ENCODE assay signal across 8 cellular contexts in genomic region chr6:72619883-72620696, GRCh38. TPM values are rescaled to one million over a fixed set of nuclear protein-coding genes. Genes with fewer than 3 reads are reported as not detected.
DNase-seq lines count a peak whose midpoint lies in the region; ATAC-seq and TF ChIP-seq lines count a peak whose summit lies in the region.

No MANE protein-coding gene starts in this region.

- H3K27ac ChIP-seq in mammary epithelial cell (ENCODE audit: insufficient read depth, low read depth, low read length) (no peak overlapping the region), PC-9 (no peak overlapping the region)

- dilution Hi-C loops in mammary epithelial cell (cut with HindIII; ENCODE audit: low sequenced_read_pairs): loop anchor here (10.0 kb wide), 1 partner anchor 705 kb away; no protein-coding TSS in a partner anchor

- ATAC-seq in GM19455 (IDR thresholded peaks at IDR 0.05; ENCODE audit: unreplicated experiment): peak; percentile 46
- peak; percentile 47 for ATAC-seq in HG03558 (IDR thresholded peaks at IDR 0.05; ENCODE audit: extremely low read depth, unreplicated experiment)
- ATAC-seq in left lobe of liver: peak; percentile 38

- peaks cover 7% of the 10 kb centered on the region for H3K4me1 Mint-ChIP-seq in Caco-2 (ENCODE audit: low read depth, unreplicated experiment)

- H4K20me1 ChIP-seq in mammary epithelial cell (ENCODE audit: insufficient read depth, low read length) (no peaks in the 10 kb centered on the region), PC-9 (ENCODE audit: insufficient read depth) (no peaks in the 10 kb centered on the region)

- peak overlapping the region; percentile 61 for H3K4me3 Mint-ChIP-seq in Caco-2 (ENCODE audit: unreplicated experiment)

- H3K79me2 ChIP-seq in mammary epithelial cell (ENCODE audit: insufficient read depth, low read length): peaks cover 28% of the 10 kb centered on the region
- no peaks in the 10 kb centered on the region for H3K79me2 ChIP-seq in PC-9 (ENCODE audit: low read depth)

- no peaks in the 10 kb centered on the region for H3K9me3 Mint-ChIP-seq in Caco-2 (ENCODE audit: unreplicated experiment)

- no peak overlapping the region for H3K27ac Mint-ChIP-seq in Caco-2 (ENCODE audit: unreplicated experiment)

- H3K9me3 ChIP-seq in Caco-2 (no peaks in the 10 kb centered on the region), mammary epithelial cell (replicated peaks; ENCODE audit: insufficient read depth, low read length) (no peaks in the 10 kb centered on the region), PC-9 (ENCODE audit: insufficient read depth, low read depth) (no peaks in the 10 kb centered on the region)

- H3K27me3 ChIP-seq in Caco-2 (replicated peaks; ENCODE audit: control insufficient read depth, insufficient read depth, low read length) (no peaks in the 10 kb centered on the region), mammary epithelial cell (ENCODE audit: insufficient read depth, low read length) (no peaks in the 10 kb centered on the region), PC-9 (ENCODE audit: insufficient read depth, low read depth) (no peaks in the 10 kb centered on the region)

- intact Hi-C loops in Caco-2 (cut with micrococcal nuclease; ENCODE audit: unreplicated experiment) (no loop called here), mammary epithelial cell (cut with micrococcal nuclease) (loop anchor here (5.0 to 10.0 kb wide), 5 partner anchors 127 to 707 kb away; no protein-coding TSS in a partner anchor), PC-9 (cut with micrococcal nuclease; ENCODE audit: unreplicated experiment) (loop anchor here (5.0 to 10.0 kb wide), 3 partner anchors 165 to 415 kb away; no protein-coding TSS in a partner anchor)

- no peaks in the 10 kb centered on the region for H3K36me3 ChIP-seq in Caco-2 (ENCODE audit: control insufficient read depth, insufficient read depth, low read length)
- no peaks in the 10 kb centered on the region for H3K36me3 ChIP-seq in mammary epithelial cell (ENCODE audit: insufficient read depth, low read length)
- H3K36me3 ChIP-seq in PC-9 (ENCODE audit: low read depth): no peaks in the 10 kb centered on the region

- in situ Hi-C loops in mammary epithelial cell (cut with MboI; ENCODE audit: low sequenced_read_pairs in 2 of 2): loop anchor here (10.0 kb wide), 1 partner anchor 505 kb away; no protein-coding TSS in a partner anchor

- H3K27me3 Mint-ChIP-seq in Caco-2 (ENCODE audit: insufficient read depth, unreplicated experiment): peaks cover 16% of the 10 kb centered on the region

- no peaks in the 10 kb centered on the region for H3K9me2 ChIP-seq in PC-9 (ENCODE audit: insufficient read depth)

- H3K36me3 Mint-ChIP-seq in Caco-2 (ENCODE audit: insufficient read depth, unreplicated experiment): no peaks in the 10 kb centered on the region

- peak overlapping the region; percentile 12 for H3K4me2 ChIP-seq in mammary epithelial cell (ENCODE audit: insufficient read depth, low read depth, low read length)
- H3K4me2 ChIP-seq in PC-9: no peak overlapping the region

- 63% methylated on average over 28 of the region's 31 CpGs for WGBS in mammary epithelial cell (ENCODE audit: low coverage, missing lambda C conversion rate)

- H3K9ac ChIP-seq in mammary epithelial cell (ENCODE audit: insufficient read depth, low read length): no peak overlapping the region

- H3K4me3 ChIP-seq in Caco-2 (ENCODE audit: low read depth, low read length): no peak overlapping the region
- peak overlapping the region; percentile 73 for H3K4me3 ChIP-seq in WI38 (ENCODE audit: low read depth, low read length)
- H3K4me3 ChIP-seq in mammary epithelial cell (replicated peaks in 1 of 3; ENCODE audit: insufficient read depth in 1 of 3, low read depth in 2 of 3, low read length in 3 of 3): no peak overlapping the region
- no peak overlapping the region for H3K4me3 ChIP-seq in PC-9

- no peaks in the 10 kb centered on the region; the same call in 1 of the 2 replicates for H3F3A ChIP-seq in PC-9 (ENCODE audit: insufficient read depth, low read depth)

- TF ChIP-seq CTCF in Caco-2 (IDR thresholded peaks at IDR 0.05; ENCODE audit: insufficient read depth in 1 of 2, low read depth in 1 of 2, low read length in 1 of 2, severe bottlenecking in 1 of 2, unreplicated experiment in 1 of 2): no peak
- TF ChIP-seq CTCF in WI38 (IDR thresholded peaks at IDR 0.05; ENCODE audit: low read depth, low read length): no peak
- no peak for TF ChIP-seq CTCF in mammary epithelial cell (conservative IDR thresholded peaks at IDR 0.05 in 1 of 2, IDR thresholded peaks at IDR 0.05 in 1 of 2; ENCODE audit: extremely low read depth in 1 of 2, insufficient read depth in 1 of 2, low read depth in 1 of 2, low read length in 2 of 2)
- no peak for TF ChIP-seq CTCF in PC-9 (conservative IDR thresholded peaks at IDR 0.05)

- POLR2A ChIA-PET in Caco-2 (lab: Charles Lee) (no interaction called here), PC-9 (lab: Charles Lee; ENCODE audit: unreplicated experiment) (no interaction called here)

- no peak overlapping the region for H2AFZ ChIP-seq in mammary epithelial cell (ENCODE audit: low read depth, low read length)
- H2AFZ ChIP-seq in PC-9: no peak overlapping the region

- CTCF ChIA-PET in Caco-2 (lab: Charles Lee): interaction anchor here (0.7 kb wide), 1 partner anchor 295 kb away, joined by 3 read pairs; no protein-coding TSS in a partner anchor
- CTCF ChIA-PET in mammary epithelial cell (lab: Charles Lee; ENCODE audit: low non-redundant PET): interaction anchor here (0.5 kb wide), 1 partner anchor 349 kb away, joined by 3 read pairs; no protein-coding TSS in a partner anchor
- CTCF ChIA-PET in PC-9 (lab: Charles Lee): interaction anchor here (0.7 kb wide), 1 partner anchor 310 kb away, joined by 3 read pairs; no protein-coding TSS in a partner anchor

- no TSS peak for BruUV-seq in Caco-2 (replicated peaks; lab: Mats Ljungman, UMichigan)
- BruUV-seq in mammary epithelial cell (replicated peaks; lab: Mats Ljungman, UMichigan): no TSS peak
- no TSS peak for BruUV-seq in PC-9 (replicated peaks; lab: Mats Ljungman, UMichigan)

- no peak for DNase-seq in Caco-2
- no peak for DNase-seq in mammary epithelial cell
- DNase-seq in left lobe of liver (ENCODE audit: low spot score): no peak
- peak; percentile 69 to 82 (median 77) for DNase-seq in stimulated activated CD4-positive, alpha-beta T cell treated with anti-CD3 and anti-CD28 coated beads, TNF-alpha, amount 100 ng/mL, for 24 hours (ENCODE audit: low read depth in 3 of 3)
- no peak for DNase-seq in PC-9

- H3K4me1 ChIP-seq in Caco-2: no peaks in the 10 kb centered on the region
- peaks cover 21% of the 10 kb centered on the region for H3K4me1 ChIP-seq in mammary epithelial cell (ENCODE audit: insufficient read depth, low read length)
- no peaks in the 10 kb centered on the region for H3K4me1 ChIP-seq in PC-9 (replicated peaks; ENCODE audit: insufficient read depth)

RNA-seq across cellular contexts. Expression of gene KCNQ5, which starts 1.8 kb away (rescaled TPM):
- total RNA-seq in Caco-2 (2022) (0.07 and 0.20 TPM in 2 replicates), mammary epithelial cell (10 to 100 TPM; 10.5 to 11.8 TPM), left lobe of liver (not detected), PC-9 (2021) (0.20 and 1.2 TPM in 2 replicates)
- 4.0 TPM for polyA plus RNA-seq in mammary epithelial cell
- polyA minus RNA-seq in mammary epithelial cell: 7.6 TPM

Comparison
In these comparisons a context has a peak if more than half of its experiments do, and no peak if none do; other contexts are left out.
1. DNase-seq: peak in stimulated activated CD4-positive, alpha-beta T cell treated with anti-CD3 and anti-CD28 coated beads, TNF-alpha, amount 100 ng/mL, for 24 hours (3 of 3); none in Caco-2 (0 of 2), mammary epithelial cell (single experiment), left lobe of liver (single experiment) and PC-9 (0 of 2).
2. Peak in every context shown above with its lines, with median percentiles within 50 percentile points of each other: ATAC-seq.